ENCODE assay signal across 10 cellular contexts in genomic region chr19:43820861-43821215, GRCh38. TPM values are rescaled to one million over a fixed set of nuclear protein-coding genes. Genes with fewer than 3 reads are reported as not detected.
DNase-seq lines count a peak whose midpoint lies in the region; ATAC-seq and TF ChIP-seq lines count a peak whose summit lies in the region.
"Had no signal": no experiment of that assay in that cellular context is flagged by ENCODE, and none has a peak within 500 bp of the region (broad histone marks: within the 10 kb centered on the region; RNA-seq: fewer than 3 reads in every experiment).

No MANE protein-coding gene starts in this region.

- intact Hi-C loops in sigmoid colon (cut with DNase I) = no loop called here

- no peak for TF ChIP-seq POLR2A in sigmoid colon (IDR thresholded peaks at IDR 0.05)

- H3K9me3 ChIP-seq in CD4-positive, CD25-positive, alpha-beta regulatory T cell (ENCODE audit: control insufficient read depth in 2 of 2, low read length in 2 of 2) = no peaks in the 10 kb centered on the region
- H3K9me3 ChIP-seq in sigmoid colon = no peaks in the 10 kb centered on the region

- no peaks in the 10 kb centered on the region for H3K36me3 Mint-ChIP-seq in CD4-positive, CD25-positive, alpha-beta regulatory T cell
- H3K36me3 Mint-ChIP-seq in T-helper 2 cell treated with Interferon-gamma antibody and Interleukin-4, amounts not matched to agents 5 μg/mL and 100 μg/mL, for 36 hours (ENCODE audit: low read depth) = peaks cover 7% of the 10 kb centered on the region

- H3K4me1 Mint-ChIP-seq in CD4-positive, CD25-positive, alpha-beta regulatory T cell = peaks cover 6 to 11% (median 9%) of the 10 kb centered on the region in 4 donors
- peaks cover 8% of the 10 kb centered on the region for H3K4me1 Mint-ChIP-seq in T-helper 2 cell treated with Interferon-gamma antibody and Interleukin-4, amounts not matched to agents 5 μg/mL and 100 μg/mL, for 36 hours (ENCODE audit: low read depth)

- no peak overlapping the region for H3K27ac Mint-ChIP-seq in CD4-positive, CD25-positive, alpha-beta regulatory T cell
- H3K27ac Mint-ChIP-seq in T-helper 2 cell treated with Interferon-gamma antibody and Interleukin-4, amounts not matched to agents 5 μg/mL and 100 μg/mL, for 36 hours = no peak overlapping the region

- no peak for DNase-seq in CD4-positive, CD25-positive, alpha-beta regulatory T cell
- DNase-seq in T-helper 2 cell treated with Interferon-gamma antibody and Interleukin-4, amounts not matched to agents 5 μg/mL and 100 μg/mL, for 36 hours (ENCODE audit: low spot score) = no peak
- no peak for DNase-seq in epithelial cell of esophagus (ENCODE audit: low read depth)
- DNase-seq in sigmoid colon = no peak
- no peak for DNase-seq in NCI-H1694 treated with DMSO at 0.1 percent for 48 hours (lab: John Stamatoyannopoulos, UW)
- DNase-seq in GDM1 (lab: John Stamatoyannopoulos, UW) = no peak
- DNase-seq: NCI-H1436 had no signal

- H3K27me3 ChIP-seq in CD4-positive, CD25-positive, alpha-beta regulatory T cell (ENCODE audit: control insufficient read depth, insufficient read depth, low read length) = peaks cover 18% of the 10 kb centered on the region
- peaks cover 0 to 7% (median 4%) of the 10 kb centered on the region in 3 donors for H3K27me3 ChIP-seq in sigmoid colon

- 25 to 30% methylated on average over 6 of the region's 6 CpGs for WGBS in sigmoid colon, 2 donors

- ATAC-seq in CD4-positive, CD25-positive, alpha-beta regulatory T cell (ENCODE audit: low read depth in 2 of 2) = no peak
- no peak for ATAC-seq in GM19395 (IDR thresholded peaks at IDR 0.05; ENCODE audit: unreplicated experiment)
- ATAC-seq in HG03039 (IDR thresholded peaks at IDR 0.05; ENCODE audit: unreplicated experiment) = no peak

- H3K4me1 ChIP-seq in CD4-positive, CD25-positive, alpha-beta regulatory T cell (ENCODE audit: control insufficient read depth, insufficient read depth, low read length, poor library complexity, severe bottlenecking) = peaks cover 5% of the 10 kb centered on the region
- H3K4me1 ChIP-seq in sigmoid colon = peaks cover 0 to 9% (median 5%) of the 10 kb centered on the region in 4 donors

- H3K4me3 ChIP-seq in CD4-positive, CD25-positive, alpha-beta regulatory T cell (ENCODE audit: low read depth, low read length) = peak overlapping the region; percentile 63
- H3K4me3 ChIP-seq in epithelial cell of esophagus (ENCODE audit: low read length) = peak overlapping the region; percentile 61
- H3K4me3 ChIP-seq in sigmoid colon = peak overlapping the region; percentile 21 to 49 (median 46)

- H3K36me3 ChIP-seq in CD4-positive, CD25-positive, alpha-beta regulatory T cell (ENCODE audit: control insufficient read depth, insufficient read depth, low read length) = no peaks in the 10 kb centered on the region
- H3K36me3 ChIP-seq in sigmoid colon = no peaks in the 10 kb centered on the region

- TF ChIP-seq CTCF in epithelial cell of esophagus (IDR thresholded peaks at IDR 0.05; ENCODE audit: insufficient read depth, low read depth, low read length, missing control alignments) = no peak
- no peak for TF ChIP-seq CTCF in sigmoid colon (IDR thresholded peaks at IDR 0.05)

- peak overlapping the region; percentile 84 to 92 (median 90) for H3K4me3 Mint-ChIP-seq in CD4-positive, CD25-positive, alpha-beta regulatory T cell
- H3K4me3 Mint-ChIP-seq in T-helper 2 cell treated with Interferon-gamma antibody and Interleukin-4, amounts not matched to agents 5 μg/mL and 100 μg/mL, for 36 hours = peak overlapping the region; percentile 80

- TF ChIP-seq EP300 in sigmoid colon (IDR thresholded peaks at IDR 0.05) = no peak

- H3K9me3 Mint-ChIP-seq in CD4-positive, CD25-positive, alpha-beta regulatory T cell = peaks cover 0 to 3% (median 0%) of the 10 kb centered on the region in 7 donors
- peaks cover 31% of the 10 kb centered on the region for H3K9me3 Mint-ChIP-seq in T-helper 2 cell treated with Interferon-gamma antibody and Interleukin-4, amounts not matched to agents 5 μg/mL and 100 μg/mL, for 36 hours

- H3K27me3 Mint-ChIP-seq in CD4-positive, CD25-positive, alpha-beta regulatory T cell = peaks cover 28% of the 10 kb centered on the region
- peaks cover 18% of the 10 kb centered on the region for H3K27me3 Mint-ChIP-seq in T-helper 2 cell treated with Interferon-gamma antibody and Interleukin-4, amounts not matched to agents 5 μg/mL and 100 μg/mL, for 36 hours (ENCODE audit: low read depth)

- H3K27ac ChIP-seq in CD4-positive, CD25-positive, alpha-beta regulatory T cell (ENCODE audit: insufficient read depth, low read length, poor library complexity, severe bottlenecking) = no peak overlapping the region
- H3K27ac ChIP-seq in sigmoid colon = no peak overlapping the region

RNA-seq across cellular contexts. Expression of gene ZNF283, which starts 6.3 kb away (rescaled TPM):
- 6.0 TPM for total RNA-seq in CD4-positive, CD25-positive, alpha-beta regulatory T cell
- 1 to 10 TPM; 1.4 to 5.1 (median 3.7) TPM for polyA plus RNA-seq in CD4-positive, CD25-positive, alpha-beta regulatory T cell
- total RNA-seq in sigmoid colon = 10 to 100 TPM; 10.7 to 14.9 (median 12.4) TPM
- 1 to 10 TPM; 1.2 to 3.2 (median 2.1) TPM for polyA plus RNA-seq in sigmoid colon

RNA-seq across cellular contexts. Expression of gene LYPD5, which starts 18.6 kb away (rescaled TPM):
- total RNA-seq in CD4-positive, CD25-positive, alpha-beta regulatory T cell = not detected
- under 1 TPM in 1 of 4 donors, not detected in 3; 0.60 TPM for polyA plus RNA-seq in CD4-positive, CD25-positive, alpha-beta regulatory T cell
- 1 to 10 TPM in 3 of 4 donors, under 1 TPM in 1; 0.83 to 6.8 (median 1.5) TPM for total RNA-seq in sigmoid colon
- 10 to 100 TPM in 1 of 3 donors, 1 to 10 TPM in 1, under 1 TPM in 1; 0.60 to 10.6 (median 2.1) TPM for polyA plus RNA-seq in sigmoid colon
- total RNA-seq: SK-MEL-5 had no signal

RNA-seq across cellular contexts. Expression of gene KCNN4, which starts 40.1 kb away (rescaled TPM):
- total RNA-seq in CD4-positive, CD25-positive, alpha-beta regulatory T cell = 56.1 TPM
- polyA plus RNA-seq in CD4-positive, CD25-positive, alpha-beta regulatory T cell = 10 to 100 TPM; 16.7 to 33.0 (median 30.1) TPM
- 1 to 10 TPM in 3 of 4 donors, under 1 TPM in 1; 0.71 to 3.3 (median 1.9) TPM for total RNA-seq in sigmoid colon
- polyA plus RNA-seq in sigmoid colon = 10 to 100 TPM in 1 of 3 donors, 1 to 10 TPM in 2; 3.7 to 48.7 (median 6.0) TPM

Comparison
In these comparisons a context has a peak if more than half of its experiments do, and no peak if none do; other contexts are left out.
1. RNA of gene KCNN4, which starts 40.1 kb away (total RNA-seq): 56.1 TPM in CD4-positive, CD25-positive, alpha-beta regulatory T cell (single experiment); 0.71 to 3.3 TPM in sigmoid colon; every median in the first group is over 10 times any median in the second.
2. Peak in every context shown above with its lines, with median percentiles within 50 percentile points of each other: H3K4me3 ChIP-seq.